In the genomic region with DNA sequence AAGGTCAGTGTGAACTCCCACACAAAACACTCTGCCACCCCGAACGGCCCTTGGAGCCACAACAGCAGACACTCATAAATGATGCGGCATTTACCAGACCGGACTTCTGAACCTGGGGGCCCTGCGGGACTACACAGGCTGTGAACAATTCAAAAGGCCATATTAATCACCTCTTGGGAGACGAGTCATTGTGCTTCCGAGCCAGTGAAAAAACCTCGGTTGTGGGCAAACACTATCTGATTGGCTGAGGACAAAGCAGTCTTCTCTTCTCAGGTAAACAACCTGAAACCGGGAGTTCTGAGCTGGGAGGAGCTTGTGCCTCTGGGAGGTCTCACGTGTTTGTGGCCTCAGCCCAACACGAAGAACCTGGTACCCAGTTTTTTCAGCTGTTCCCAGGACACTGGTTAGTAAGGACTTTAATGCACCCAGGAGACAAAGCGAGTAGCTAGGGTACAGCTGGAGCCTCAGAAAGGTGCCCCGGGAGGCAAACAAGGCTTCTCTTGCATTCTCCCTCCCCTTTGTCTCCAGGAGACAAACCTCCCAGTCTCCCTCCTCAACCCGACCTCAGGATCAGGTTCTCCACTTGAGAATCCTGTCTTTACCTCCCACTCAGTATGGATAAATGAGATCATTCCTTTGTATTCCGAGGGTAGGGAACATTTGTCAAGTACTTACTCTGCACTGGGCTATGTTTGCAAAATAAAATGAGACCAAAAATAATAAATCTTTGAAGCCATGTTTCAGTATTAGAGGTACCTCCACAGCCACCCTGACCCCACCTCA, we compare ENCODE assay signal across 8 cellular contexts. TPM values are rescaled to one million over a fixed set of nuclear protein-coding genes. Genes with fewer than 3 reads are reported as not detected.
DNase-seq lines count a peak whose midpoint lies in the region; ATAC-seq and TF ChIP-seq lines count a peak whose summit lies in the region.

No MANE protein-coding gene starts in this region.

- in situ Hi-C loops in gastrocnemius medialis (cut with MboI; ENCODE audit: low sequenced_read_pairs in 4 of 4), result no loop called here

- H3K27ac ChIP-seq in gastrocnemius medialis, result peak overlapping the region in 3 of 4 donors; percentile 41 to 58 (median 47)
- no peak overlapping the region for H3K27ac ChIP-seq in A673 (ENCODE audit: low read depth, low read length, poor library complexity, severe bottlenecking)

- no peaks in the 10 kb centered on the region for H3K9me3 ChIP-seq in gastrocnemius medialis
- no peaks in the 10 kb centered on the region for H3K9me3 ChIP-seq in A673 (ENCODE audit: low read depth, low read length, poor library complexity, severe bottlenecking)

- intact Hi-C loops in gastrocnemius medialis (cut with DNase I; ENCODE audit: low total_unique reads), result no loop called here
- intact Hi-C loops in A673 (cut with micrococcal nuclease; ENCODE audit: unreplicated experiment), result no loop called here

- no peaks in the 10 kb centered on the region for H3K27me3 ChIP-seq in gastrocnemius medialis
- no peaks in the 10 kb centered on the region for H3K27me3 ChIP-seq in A673 (replicated peaks; ENCODE audit: insufficient read depth, low read depth, low read length, poor library complexity)

- DNase-seq in HuH-7 (ENCODE audit: low spot score) (peak; percentile 55), NCI-H345 treated with DMSO at 0.1 percent for 48 hours (lab: John Stamatoyannopoulos, UW; ENCODE audit: unreplicated experiment) (peak; percentile 86), fibroblast of mammary gland (ENCODE audit: low read depth) (peak; percentile 60), gastrocnemius medialis (no peak), A673 (ENCODE audit: low spot score) (no peak), retina (no peak)
- no peak for DNase-seq in stimulated activated CD4-positive, alpha-beta T cell treated with anti-CD3 and anti-CD28 coated beads, Interleukin-4, amount 100 ng/mL, for 4 hours

- CTCF ChIA-PET in A673 (lab: Charles Lee), result no interaction called here

- POLR2A ChIA-PET in A673 (lab: Charles Lee; ENCODE audit: low non-redundant PET), result no interaction called here

- no peak for ATAC-seq in gastrocnemius medialis
- ATAC-seq in HG03159 (IDR thresholded peaks at IDR 0.05; ENCODE audit: unreplicated experiment), result no peak

- TF ChIP-seq CTCF in fibroblast of mammary gland (conservative IDR thresholded peaks at IDR 0.05; ENCODE audit: control insufficient read depth, insufficient read depth, low read depth, low read length), result no peak
- no peak for TF ChIP-seq CTCF in gastrocnemius medialis (IDR thresholded peaks at IDR 0.05 in 4 of 5, conservative IDR thresholded peaks at IDR 0.05 in 1 of 5)
- TF ChIP-seq CTCF in A673 (conservative IDR thresholded peaks at IDR 0.05; ENCODE audit: low read depth, low read length), result no peak

- no peak overlapping the region for H3K4me3 ChIP-seq in fibroblast of mammary gland (ENCODE audit: control insufficient read depth, low read depth, low read length)
- H3K4me3 ChIP-seq in gastrocnemius medialis, result no peak overlapping the region
- no peak overlapping the region for H3K4me3 ChIP-seq in A673 (ENCODE audit: low read depth, low read length, poor library complexity, severe bottlenecking)

- H3K4me1 ChIP-seq in gastrocnemius medialis, result peaks cover 3 to 28% of the 10 kb centered on the region in 2 donors
- no peaks in the 10 kb centered on the region for H3K4me1 ChIP-seq in A673 (ENCODE audit: insufficient read depth, low read length, poor library complexity, severe bottlenecking)

- no peak for TF ChIP-seq POLR2A in gastrocnemius medialis (IDR thresholded peaks at IDR 0.05)

- no peaks in the 10 kb centered on the region for H3K36me3 ChIP-seq in gastrocnemius medialis
- H3K36me3 ChIP-seq in A673 (ENCODE audit: insufficient read depth, low read length, poor library complexity, severe bottlenecking), result no peaks in the 10 kb centered on the region

- no TSS peak for BruUV-seq in A673 (replicated peaks; lab: Mats Ljungman, UMichigan)

RNA-seq across cellular contexts. Expression of a gene that starts 35.2 kb away (rescaled TPM):
- total RNA-seq in gastrocnemius medialis (100 to 1,000 TPM in 2 of 4 donors, 10 to 100 TPM in 2; 78.8 to 118 (median 101) TPM), A673 (2021) (not detected in 2 replicates)

Comparison
In these comparisons a context has a peak if more than half of its experiments do, and no peak if none do; other contexts are left out.
1. DNase-seq: peak in HuH-7 (single experiment), NCI-H345 treated with DMSO at 0.1 percent for 48 hours (single experiment) and fibroblast of mammary gland (single experiment); none in gastrocnemius medialis (0 of 2), A673 (single experiment), stimulated activated CD4-positive, alpha-beta T cell treated with anti-CD3 and anti-CD28 coated beads, Interleukin-4, amount 100 ng/mL, for 4 hours (0 of 2) and retina (single experiment).
2. RNA of a gene that starts 35.2 kb away (total RNA-seq): 78.8 to 118 TPM in gastrocnemius medialis; not detected in A673; every median in the first group is over 10 times any median in the second.